In genomic region chr10:85003083-85003482, GRCh38 we compare ENCODE assay signal across 23 cellular contexts.
"Had no signal": no experiment of that assay in that cellular context is flagged by ENCODE, and none has a peak within 500 bp of the region (broad histone marks: within the 10 kb centered on the region; RNA-seq: fewer than 3 reads in every experiment).

No MANE protein-coding gene starts in this region.

- H3K4me3 ChIP-seq: esophagus squamous epithelium, left ventricle myocardium inferior, skin epidermis, tibial artery, uterus had no signal

- H3K36me3 Mint-ChIP-seq: activated naive CD8-positive, alpha-beta T cell; brain; memory B cell; naive thymus-derived CD8-positive, alpha-beta T cell had no signal

- H3K9me3 Mint-ChIP-seq: brain had no signal

- H3K27me3 ChIP-seq: esophagus squamous epithelium, neutrophil, tibial artery, uterus had no signal

- ATAC-seq: activated CD8-positive, alpha-beta T cell treated with anti-CD3 and anti-CD28 coated beads, Interleukin-2, amount 10 ng/mL, durations not matched to agents 7 days and 5 days; naive thymus-derived CD8-positive, alpha-beta T cell; right cardiac atrium had no signal

- DNase-seq: activated CD4-positive, alpha-beta T cell treated with anti-CD3 and anti-CD28 coated beads for 48 hours; activated CD8-positive, alpha-beta memory T cell treated with anti-CD3 and anti-CD28 coated beads, Interleukin-2, amount 50 U/mL, for 4 hours; activated CD8-positive, alpha-beta T cell treated with anti-CD3 and anti-CD28 coated beads, Interleukin-2, amount 10 ng/mL, durations not matched to agents 7 days and 5 days; activated gamma-delta T cell treated with Interleukin-2 at 50 U/mL for 16 hours; activated T-cell treated with anti-CD3 and anti-CD28 coated beads, Interleukin-2, amount 50 U/mL, for 48 hours; cortex of kidney; effector CD4-positive, alpha-beta T cell; esophagus squamous epithelium; hippocampal formation; left ventricle myocardium inferior; naive thymus-derived CD8-positive, alpha-beta T cell; right cardiac atrium; stimulated activated CD4-positive, alpha-beta T cell treated with anti-CD3 and anti-CD28 coated beads, Interleukin-15, amount 100 ng/mL, for 24 hours; stimulated activated CD4-positive, alpha-beta T cell treated with anti-CD3 and anti-CD28 coated beads, Interleukin-4, amount 100 ng/mL, for 24 hours; stimulated activated naive CD4-positive, alpha-beta T cell; tibial artery; uterus had no signal

- H3K36me3 ChIP-seq: esophagus squamous epithelium, left ventricle myocardium inferior, neutrophil, tibial artery, uterus had no signal

- H3K27me3 Mint-ChIP-seq: activated naive CD8-positive, alpha-beta T cell; central memory CD8-positive, alpha-beta T cell; memory B cell had no signal

- H3K27ac ChIP-seq: esophagus squamous epithelium, left ventricle myocardium inferior, neutrophil, skin epidermis, tibial artery, uterus had no signal

- H3K9me3 ChIP-seq: esophagus squamous epithelium, left ventricle myocardium inferior, neutrophil, tibial artery, uterus had no signal

- H3K4me1 ChIP-seq: esophagus squamous epithelium, left ventricle myocardium inferior, tibial artery, uterus had no signal

- H3K4me3 Mint-ChIP-seq: activated CD8-positive, alpha-beta T cell treated with anti-CD3 and anti-CD28 coated beads, Interleukin-2, amount 10 ng/mL, durations not matched to agents 7 days and 5 days; activated naive CD8-positive, alpha-beta T cell; brain; central memory CD8-positive, alpha-beta T cell; memory B cell; naive thymus-derived CD8-positive, alpha-beta T cell had no signal

- H3K4me1 Mint-ChIP-seq: central memory CD8-positive, alpha-beta T cell; memory B cell; naive thymus-derived CD8-positive, alpha-beta T cell had no signal

- H3K27ac Mint-ChIP-seq: activated CD8-positive, alpha-beta T cell treated with anti-CD3 and anti-CD28 coated beads, Interleukin-2, amount 10 ng/mL, durations not matched to agents 7 days and 5 days; activated naive CD8-positive, alpha-beta T cell; brain; memory B cell; naive thymus-derived CD8-positive, alpha-beta T cell had no signal
